ENCODE assay signal across 2 cellular contexts in the genomic region with DNA sequence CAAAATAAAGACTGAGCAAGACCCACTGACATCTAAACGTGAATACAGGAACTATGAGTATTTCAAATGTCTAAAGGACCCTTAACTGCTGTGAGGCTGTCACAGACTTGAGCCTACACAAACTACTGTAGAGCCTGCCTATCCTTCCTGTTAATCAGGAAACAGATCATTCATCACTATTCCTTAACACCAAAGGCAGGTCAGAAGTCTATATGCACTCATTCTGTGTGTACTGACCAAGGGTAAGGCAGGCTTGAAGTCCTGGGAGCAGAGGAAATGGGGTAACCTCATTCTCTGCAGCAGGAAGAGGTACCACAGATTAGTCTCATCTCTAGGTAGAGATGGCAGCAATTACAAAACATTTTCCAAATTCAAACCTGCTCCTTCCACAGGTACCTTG.
TF ChIP-seq lines count a peak whose summit lies in the region.

No MANE protein-coding gene starts in this region.

TF ChIP-seq in IMR-90, 13 proteins besides CTCF, POLR2A, EP300 and RAD21:
- TF ChIP-seq, protein P1, sequence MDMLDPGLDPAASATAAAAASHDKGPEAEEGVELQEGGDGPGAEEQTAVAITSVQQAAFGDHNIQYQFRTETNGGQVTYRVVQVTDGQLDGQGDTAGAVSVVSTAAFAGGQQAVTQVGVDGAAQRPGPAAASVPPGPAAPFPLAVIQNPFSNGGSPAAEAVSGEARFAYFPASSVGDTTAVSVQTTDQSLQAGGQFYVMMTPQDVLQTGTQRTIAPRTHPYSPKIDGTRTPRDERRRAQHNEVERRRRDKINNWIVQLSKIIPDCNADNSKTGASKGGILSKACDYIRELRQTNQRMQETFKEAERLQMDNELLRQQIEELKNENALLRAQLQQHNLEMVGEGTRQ (IDR thresholded peaks at IDR 0.05; ENCODE audit: low read depth, low read length), result no peak
- no peak for TF ChIP-seq CHD1 (IDR thresholded peaks at IDR 0.05; ENCODE audit: low read depth, low read length)
- no peak for TF ChIP-seq FOS (IDR thresholded peaks at IDR 0.05; ENCODE audit: low read depth, low read length)

TF ChIP-seq in HepG2, 621 proteins besides CTCF, POLR2A, EP300 and RAD21:
- TF ChIP-seq RBM22 (optimal IDR thresholded peaks at IDR 0.05; ENCODE audit: low read length) (peak; percentile 17), ZNF770 (CRISPR knock-in tag; IDR thresholded peaks at IDR 0.05) (no peak)
TF ChIP-seq in HepG2: peak in this region for 1.
